Comparison of ENCODE assay signal across 8 cellular contexts in the genomic region with DNA sequence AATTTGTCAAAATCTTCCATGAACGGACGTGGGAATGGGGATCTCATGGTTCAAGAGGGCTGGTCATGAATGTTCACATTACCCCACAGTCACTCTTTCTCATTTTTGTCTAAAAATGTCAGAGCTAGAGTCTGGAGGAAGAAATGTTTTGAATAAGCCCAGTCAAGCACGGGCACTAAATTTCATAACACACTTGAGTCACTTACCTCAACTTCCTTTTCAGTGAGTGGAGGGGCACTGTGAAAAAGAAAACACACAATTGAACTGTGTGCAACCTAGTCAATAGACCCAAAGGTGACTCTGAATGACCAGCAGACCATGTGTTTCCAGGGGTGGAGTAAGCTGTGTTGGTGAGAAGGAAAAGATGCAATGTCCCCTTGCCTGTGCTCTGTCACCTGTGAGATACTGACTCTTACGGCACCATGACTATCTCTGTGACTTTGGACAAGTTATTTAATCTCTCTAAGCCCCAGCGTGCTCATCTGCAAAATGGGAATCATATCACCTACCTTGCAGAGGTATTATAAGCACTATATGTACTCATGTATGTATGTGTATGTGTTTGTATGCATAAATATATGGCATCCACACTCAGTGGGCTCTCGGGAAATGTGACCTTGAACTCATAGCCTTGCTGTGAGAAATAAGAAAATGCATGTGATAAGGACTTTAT. TPM values are rescaled to one million over a fixed set of nuclear protein-coding genes. Genes with fewer than 3 reads are reported as not detected.
A peak's percentile ranks its signal among the peaks of the same experiment; 100 is the strongest.
DNase-seq lines count a peak whose midpoint lies in the region; ATAC-seq lines count a peak whose summit lies in the region.

No MANE protein-coding gene starts in this region.

- H3K27ac Mint-ChIP-seq in effector memory CD8-positive, alpha-beta T cell, result no peak overlapping the region
- H3K27ac Mint-ChIP-seq in activated T-helper 1 cell treated with anti-CD3 and anti-CD28 coated beads, Interleukin-12 subunit alpha, Interleukin-12 subunit beta, Interleukin-2, Interleukin-4 antibody, amounts not matched to agents 30 ng/mL and 10 ng/mL and 1 ng/mL, durations not matched to agents 14 hours and 24 hours and 36 hours, result no peak overlapping the region

- H3K27me3 Mint-ChIP-seq in effector memory CD8-positive, alpha-beta T cell, result peaks cover 41 to 57% of the 10 kb centered on the region in 2 donors
- H3K27me3 Mint-ChIP-seq in activated T-helper 1 cell treated with anti-CD3 and anti-CD28 coated beads, Interleukin-12 subunit alpha, Interleukin-12 subunit beta, Interleukin-2, Interleukin-4 antibody, amounts not matched to agents 30 ng/mL and 10 ng/mL and 1 ng/mL, durations not matched to agents 14 hours and 24 hours and 36 hours (ENCODE audit: insufficient read depth), result peaks cover 17% of the 10 kb centered on the region

- no peaks in the 10 kb centered on the region for H3K36me3 Mint-ChIP-seq in effector memory CD8-positive, alpha-beta T cell (ENCODE audit: insufficient read depth)
- H3K36me3 Mint-ChIP-seq in activated T-helper 1 cell treated with anti-CD3 and anti-CD28 coated beads, Interleukin-12 subunit alpha, Interleukin-12 subunit beta, Interleukin-2, Interleukin-4 antibody, amounts not matched to agents 30 ng/mL and 10 ng/mL and 1 ng/mL, durations not matched to agents 14 hours and 24 hours and 36 hours (ENCODE audit: low read depth), result no peaks in the 10 kb centered on the region

- H3K4me1 Mint-ChIP-seq in effector memory CD8-positive, alpha-beta T cell (ENCODE audit: low read depth in 2 of 2), result no peaks in the 10 kb centered on the region
- peaks cover 20% of the 10 kb centered on the region for H3K4me1 Mint-ChIP-seq in activated T-helper 1 cell treated with anti-CD3 and anti-CD28 coated beads, Interleukin-12 subunit alpha, Interleukin-12 subunit beta, Interleukin-2, Interleukin-4 antibody, amounts not matched to agents 30 ng/mL and 10 ng/mL and 1 ng/mL, durations not matched to agents 14 hours and 24 hours and 36 hours (ENCODE audit: low read depth)

- intact Hi-C loops in activated T-helper 1 cell treated with anti-CD3 and anti-CD28 coated beads, Interleukin-12 subunit alpha, Interleukin-12 subunit beta, Interleukin-2, Interleukin-4 antibody, amounts not matched to agents 30 ng/mL and 10 ng/mL and 1 ng/mL, durations not matched to agents 14 hours and 24 hours and 36 hours (cut with micrococcal nuclease), result no loop called here

- in situ Hi-C loops in KBM-7 (cut with MboI; ENCODE audit: low pct_unique_long_range_greater_than_20kb, low sequenced_read_pairs), result no loop called here

- peak; percentile 27 for ATAC-seq in effector memory CD8-positive, alpha-beta T cell (replicated peaks)
- no peak for ATAC-seq in HG03439 (IDR thresholded peaks at IDR 0.05; ENCODE audit: unreplicated experiment)

- no peaks in the 10 kb centered on the region for H3K9me3 Mint-ChIP-seq in effector memory CD8-positive, alpha-beta T cell
- peaks cover 4% of the 10 kb centered on the region for H3K9me3 Mint-ChIP-seq in activated T-helper 1 cell treated with anti-CD3 and anti-CD28 coated beads, Interleukin-12 subunit alpha, Interleukin-12 subunit beta, Interleukin-2, Interleukin-4 antibody, amounts not matched to agents 30 ng/mL and 10 ng/mL and 1 ng/mL, durations not matched to agents 14 hours and 24 hours and 36 hours

- DNase-seq in GM19238 (ENCODE audit: insufficient read length, low spot score), result peak; percentile 21
- DNase-seq in KBM-7, result peak; percentile 57
- no peak for DNase-seq in effector memory CD8-positive, alpha-beta T cell
- peak; percentile 17 for DNase-seq in pulmonary artery endothelial cell (ENCODE audit: low read depth, low spot score)
- no peak for DNase-seq in activated T-helper 1 cell treated with anti-CD3 and anti-CD28 coated beads, Interleukin-12 subunit alpha, Interleukin-12 subunit beta, Interleukin-2, Interleukin-4 antibody, amounts not matched to agents 30 ng/mL and 10 ng/mL and 1 ng/mL, durations not matched to agents 14 hours and 24 hours and 36 hours (ENCODE audit: low spot score)
- no peak for DNase-seq in NCI-H187 (lab: John Stamatoyannopoulos, UW)
- no peak for DNase-seq in SHP77 (lab: John Stamatoyannopoulos, UW)

- no peak overlapping the region for H3K4me3 Mint-ChIP-seq in effector memory CD8-positive, alpha-beta T cell
- H3K4me3 Mint-ChIP-seq in activated T-helper 1 cell treated with anti-CD3 and anti-CD28 coated beads, Interleukin-12 subunit alpha, Interleukin-12 subunit beta, Interleukin-2, Interleukin-4 antibody, amounts not matched to agents 30 ng/mL and 10 ng/mL and 1 ng/mL, durations not matched to agents 14 hours and 24 hours and 36 hours, result no peak overlapping the region

RNA-seq across cellular contexts. Expression of a gene that starts 38.2 kb away (rescaled TPM):
- total RNA-seq in pulmonary artery endothelial cell, result 0.81 and 2.2 TPM in 2 replicates
- total RNA-seq in activated T-helper 1 cell treated with anti-CD3 and anti-CD28 coated beads, Interleukin-12 subunit alpha, Interleukin-12 subunit beta, Interleukin-2, Interleukin-4 antibody, amounts not matched to agents 30 ng/mL and 10 ng/mL and 1 ng/mL, durations not matched to agents 14 hours and 24 hours and 36 hours, result not detected in 2 replicates

Comparison
In these comparisons a context has a peak if more than half of its experiments do, and no peak if none do; other contexts are left out.
1. DNase-seq: peak in GM19238 (single experiment), KBM-7 (single experiment) and pulmonary artery endothelial cell (single experiment); none in effector memory CD8-positive, alpha-beta T cell (0 of 3), activated T-helper 1 cell treated with anti-CD3 and anti-CD28 coated beads, Interleukin-12 subunit alpha, Interleukin-12 subunit beta, Interleukin-2, Interleukin-4 antibody, amounts not matched to agents 30 ng/mL and 10 ng/mL and 1 ng/mL, durations not matched to agents 14 hours and 24 hours and 36 hours (single experiment), NCI-H187 (0 of 2) and SHP77 (0 of 2).